In genomic region chr2:236177604-236177966, GRCh38 we compare ENCODE assay signal across 9 cellular contexts. TPM values are rescaled to one million over a fixed set of nuclear protein-coding genes. Genes with fewer than 3 reads are reported as not detected.
DNase-seq lines count a peak whose midpoint lies in the region; ATAC-seq and TF ChIP-seq lines count a peak whose summit lies in the region.
"Had no signal": no experiment of that assay in that cellular context is flagged by ENCODE, and none has a peak within 500 bp of the region (broad histone marks: within the 10 kb centered on the region; RNA-seq: fewer than 3 reads in every experiment).

No MANE protein-coding gene starts in this region.

- peak; percentile 33 for DNase-seq in activated naive CD4-positive, alpha-beta T cell treated with anti-CD3 and anti-CD28 coated beads, Interleukin-2, amount 10 ng/mL, durations not matched to agents 7 days and 5 days
- DNase-seq in immature natural killer cell: peak in 1 of 3 donors; percentile 11
- no peak for DNase-seq in tibial artery
- DNase-seq in NCI-H774 (lab: John Stamatoyannopoulos, UW): no peak
- no peak for DNase-seq in vagina (ENCODE audit: extremely low spot score in 2 of 2)

- H3K9me3 Mint-ChIP-seq in activated naive CD4-positive, alpha-beta T cell treated with anti-CD3 and anti-CD28 coated beads, Interleukin-2, amount 10 ng/mL, durations not matched to agents 7 days and 5 days: no peaks in the 10 kb centered on the region
- H3K9me3 Mint-ChIP-seq in immature natural killer cell: peaks cover 0 to 2% (median 0%) of the 10 kb centered on the region in 6 donors

- H3K4me1 ChIP-seq in BLaER1 treated with 17β-estradiol and CSF1 and Interleukin-3, amounts not matched to agents 10 nM and 100 nM: peaks cover 3 to 42% (median 13%) of the 10 kb centered on the region in 10 experiments; a peak in 17 of 20 replicates
- H3K4me1 ChIP-seq in tibial artery: peaks cover 0 to 40% (median 26%) of the 10 kb centered on the region in 4 donors
- H3K4me1 ChIP-seq in vagina: peaks cover 28% of the 10 kb centered on the region

- intact Hi-C loops in tibial artery (cut with DNase I; ENCODE audit: low total_unique reads): no loop called here
- intact Hi-C loops in vagina (cut with DNase I): loop anchor here (5.0 kb wide), 1 partner anchor 400 kb away; no protein-coding TSS in a partner anchor

- H4K20me1 ChIP-seq in BLaER1 treated with 17β-estradiol and CSF1 and Interleukin-3, amounts not matched to agents 10 nM and 100 nM: peaks cover 0 to 55% (median 21%) of the 10 kb centered on the region in 11 experiments; a peak in 16 of 22 replicates

- peaks cover 90% of the 10 kb centered on the region for H3K27me3 Mint-ChIP-seq in activated naive CD4-positive, alpha-beta T cell treated with anti-CD3 and anti-CD28 coated beads, Interleukin-2, amount 10 ng/mL, durations not matched to agents 7 days and 5 days
- H3K27me3 Mint-ChIP-seq in immature natural killer cell (ENCODE audit: low read depth in 3 of 3): peaks cover 16 to 50% (median 36%) of the 10 kb centered on the region in 3 donors

- peaks cover 82 to 84% (median 84%) of the 10 kb centered on the region in 11 experiments for H3K27me3 ChIP-seq in BLaER1 treated with 17β-estradiol and CSF1 and Interleukin-3, amounts not matched to agents 10 nM and 100 nM
- peaks cover 0 to 76% of the 10 kb centered on the region in 2 donors for H3K27me3 ChIP-seq in tibial artery
- peaks cover 42% of the 10 kb centered on the region for H3K27me3 ChIP-seq in vagina

- peak overlapping the region in 9 of 11 experiments; percentile 11 to 62 (median 49); a peak in 13 of 22 replicates for H3K4me2 ChIP-seq in BLaER1 treated with 17β-estradiol and CSF1 and Interleukin-3, amounts not matched to agents 10 nM and 100 nM

- H3K27ac Mint-ChIP-seq in activated naive CD4-positive, alpha-beta T cell treated with anti-CD3 and anti-CD28 coated beads, Interleukin-2, amount 10 ng/mL, durations not matched to agents 7 days and 5 days: no peak overlapping the region
- no peak overlapping the region for H3K27ac Mint-ChIP-seq in immature natural killer cell

- ATAC-seq in HG03354 (IDR thresholded peaks at IDR 0.05; ENCODE audit: poor library complexity, severe bottlenecking, unreplicated experiment) (peak; percentile 56), HG02938 (IDR thresholded peaks at IDR 0.05; ENCODE audit: unreplicated experiment) (no peak)

- H3K9ac ChIP-seq in BLaER1 treated with 17β-estradiol and CSF1 and Interleukin-3, amounts not matched to agents 10 nM and 100 nM: no peak overlapping the region

- peaks cover 0 to 18% (median 8%) of the 10 kb centered on the region in 11 experiments; a peak in 10 of 22 replicates for H3K9me3 ChIP-seq in BLaER1 treated with 17β-estradiol and CSF1 and Interleukin-3, amounts not matched to agents 10 nM and 100 nM (replicated peaks in 1 of 11)
- no peaks in the 10 kb centered on the region for H3K9me3 ChIP-seq in tibial artery
- no peaks in the 10 kb centered on the region for H3K9me3 ChIP-seq in vagina

- CTCF ChIA-PET in activated naive CD4-positive, alpha-beta T cell treated with anti-CD3 and anti-CD28 coated beads, Interleukin-2, amount 10 ng/mL, durations not matched to agents 7 days and 5 days (lab: Charles Lee): interaction anchor here (1.4 to 1.7 kb wide), 3 partner anchors 8 to 398 kb away, joined by 4 to 6 read pairs (median 5); no protein-coding TSS in a partner anchor

- no peak for TF ChIP-seq POLR2A in vagina (IDR thresholded peaks at IDR 0.05)

- H3K36me3 ChIP-seq in BLaER1 treated with 17β-estradiol and CSF1 and Interleukin-3, amounts not matched to agents 10 nM and 100 nM: no peaks in the 10 kb centered on the region
- H3K36me3 ChIP-seq in tibial artery: no peaks in the 10 kb centered on the region
- no peaks in the 10 kb centered on the region for H3K36me3 ChIP-seq in vagina

- peak overlapping the region in 1 of 10 experiments; percentile 34; a peak in 2 of 20 replicates for H3K4me3 ChIP-seq in BLaER1 treated with 17β-estradiol and CSF1 and Interleukin-3, amounts not matched to agents 10 nM and 100 nM
- H3K4me3 ChIP-seq in tibial artery (peak overlapping the region; percentile 35 to 47), vagina (no peak overlapping the region)

- H3K36me3 Mint-ChIP-seq in activated naive CD4-positive, alpha-beta T cell treated with anti-CD3 and anti-CD28 coated beads, Interleukin-2, amount 10 ng/mL, durations not matched to agents 7 days and 5 days: no peaks in the 10 kb centered on the region
- H3K36me3 Mint-ChIP-seq in immature natural killer cell: no peaks in the 10 kb centered on the region

- H3K4me1 Mint-ChIP-seq in activated naive CD4-positive, alpha-beta T cell treated with anti-CD3 and anti-CD28 coated beads, Interleukin-2, amount 10 ng/mL, durations not matched to agents 7 days and 5 days: peaks cover 7% of the 10 kb centered on the region
- H3K4me1 Mint-ChIP-seq in immature natural killer cell: peaks cover 10 to 18% of the 10 kb centered on the region in 2 donors

- H3K4me3 Mint-ChIP-seq in activated naive CD4-positive, alpha-beta T cell treated with anti-CD3 and anti-CD28 coated beads, Interleukin-2, amount 10 ng/mL, durations not matched to agents 7 days and 5 days: no peak overlapping the region
- H3K4me3 Mint-ChIP-seq in immature natural killer cell: peak overlapping the region in 3 of 5 donors; percentile 21 to 29 (median 21)

- H3K27ac ChIP-seq in BLaER1 treated with 17β-estradiol and CSF1 and Interleukin-3, amounts not matched to agents 10 nM and 100 nM: no peak overlapping the region
- H3K27ac ChIP-seq in tibial artery (no peak overlapping the region), vagina (no peak overlapping the region)
- H3K27ac ChIP-seq: dorsolateral prefrontal cortex had no signal

- TF ChIP-seq CTCF in tibial artery (IDR thresholded peaks at IDR 0.05) (peak; percentile 7 to 8), vagina (IDR thresholded peaks at IDR 0.05) (no peak)

RNA-seq across cellular contexts. Expression of gene GBX2, which starts 9.4 kb away (rescaled TPM):
- polyA plus RNA-seq in immature natural killer cell: not detected
- not detected for total RNA-seq in vagina

Comparison
In these comparisons a context has a peak if more than half of its experiments do, and no peak if none do; other contexts are left out.
1. H3K4me3 ChIP-seq: peak in tibial artery (2 of 2); none in vagina (0 of 2).
2. CTCF ChIP-seq: peak in tibial artery (2 of 2); none in vagina (0 of 3).